Comparison of ENCODE assay signal across 9 cellular contexts in genomic region chr10:27746364-27747095, GRCh38. TPM values are rescaled to one million over a fixed set of nuclear protein-coding genes. Genes with fewer than 3 reads are reported as not detected.
DNase-seq lines count a peak whose midpoint lies in the region; ATAC-seq and TF ChIP-seq lines count a peak whose summit lies in the region.
"Had no signal": no experiment of that assay in that cellular context is flagged by ENCODE, and none has a peak within 500 bp of the region (broad histone marks: within the 10 kb centered on the region; RNA-seq: fewer than 3 reads in every experiment).

No MANE protein-coding gene starts in this region.

- TF ChIP-seq POLR2A in stomach (IDR thresholded peaks at IDR 0.05): no peak

- peak; percentile 57 for DNase-seq in activated CD4-positive, alpha-beta T cell treated with anti-CD3 and anti-CD28 coated beads for 36 hours
- DNase-seq in activated CD4-positive, alpha-beta T cell treated with anti-CD3 and anti-CD28 coated beads, Interleukin-2, amount 50 U/mL, for 1 hour: no peak
- DNase-seq in left kidney (ENCODE audit: low read depth, low spot score): peak; percentile 21
- DNase-seq in stomach: no peak
- DNase-seq in NCI-H748 (lab: John Stamatoyannopoulos, UW; ENCODE audit: unreplicated experiment): no peak
- no peak for DNase-seq in SW 1271 (lab: John Stamatoyannopoulos, UW)
- DNase-seq in DMS79 treated with DMSO at 0.1 percent for 48 hours (lab: John Stamatoyannopoulos, UW): no peak

- no peak overlapping the region for H3K27ac Mint-ChIP-seq in activated CD4-positive, alpha-beta T cell treated with anti-CD3 and anti-CD28 coated beads for 36 hours
- H3K27ac Mint-ChIP-seq in activated naive CD4-positive, alpha-beta T cell treated with anti-CD3 and anti-CD28 coated beads, Interleukin-2, amount 50 U/mL, for 24 hours: no peak overlapping the region

- no peak for ATAC-seq in activated CD4-positive, alpha-beta T cell treated with anti-CD3 and anti-CD28 coated beads for 36 hours

- peak overlapping the region; percentile 60 to 77 (median 72) for H3K4me3 ChIP-seq in stomach

- POLR2A ChIA-PET in activated CD4-positive, alpha-beta T cell treated with anti-CD3 and anti-CD28 coated beads for 36 hours (lab: Charles Lee): no interaction called here

- H3K27ac ChIP-seq in stomach: peak overlapping the region in 1 of 5 donors; percentile 93
- H3K27ac ChIP-seq: 22Rv1 had no signal

- H3K27me3 ChIP-seq in stomach: peaks cover 0 to 100% (median 61%) of the 10 kb centered on the region in 3 donors

- peaks cover 54% of the 10 kb centered on the region for H3K27me3 Mint-ChIP-seq in activated CD4-positive, alpha-beta T cell treated with anti-CD3 and anti-CD28 coated beads for 36 hours
- peaks cover 45% of the 10 kb centered on the region for H3K27me3 Mint-ChIP-seq in activated naive CD4-positive, alpha-beta T cell treated with anti-CD3 and anti-CD28 coated beads, Interleukin-2, amount 50 U/mL, for 24 hours

- 7 to 15% (median 9%) methylated on average over 25 of the region's 25 CpGs for WGBS in stomach, 5 donors

- H3K4me1 Mint-ChIP-seq in activated CD4-positive, alpha-beta T cell treated with anti-CD3 and anti-CD28 coated beads for 36 hours: peaks cover 32% of the 10 kb centered on the region
- H3K4me1 Mint-ChIP-seq in activated naive CD4-positive, alpha-beta T cell treated with anti-CD3 and anti-CD28 coated beads, Interleukin-2, amount 50 U/mL, for 24 hours: peaks cover 30% of the 10 kb centered on the region

- CTCF ChIA-PET in activated CD4-positive, alpha-beta T cell treated with anti-CD3 and anti-CD28 coated beads for 36 hours (lab: Charles Lee): interaction anchor here (0.7 to 1.3 kb wide), 9 partner anchors 9 to 667 kb away, joined by 3 to 6 read pairs (median 4); no protein-coding TSS in a partner anchor

- peaks cover 46 to 56% (median 51%) of the 10 kb centered on the region in 4 donors for H3K4me1 ChIP-seq in stomach

- no peak for TF ChIP-seq EP300 in stomach (IDR thresholded peaks at IDR 0.05)

- H3K9me3 ChIP-seq in stomach: no peaks in the 10 kb centered on the region

- H3K9me3 Mint-ChIP-seq in activated CD4-positive, alpha-beta T cell treated with anti-CD3 and anti-CD28 coated beads for 36 hours (ENCODE audit: low read depth): no peaks in the 10 kb centered on the region
- no peaks in the 10 kb centered on the region for H3K9me3 Mint-ChIP-seq in activated naive CD4-positive, alpha-beta T cell treated with anti-CD3 and anti-CD28 coated beads, Interleukin-2, amount 50 U/mL, for 24 hours

- intact Hi-C loops in activated CD4-positive, alpha-beta T cell treated with anti-CD3 and anti-CD28 coated beads for 36 hours (cut with DNase I, micrococcal nuclease): no loop called here
- intact Hi-C loops in stomach (cut with DNase I; ENCODE audit: low total_unique reads): no loop called here

- no peak for TF ChIP-seq CTCF in stomach (IDR thresholded peaks at IDR 0.05)

- peak overlapping the region; percentile 19 for H3K4me3 Mint-ChIP-seq in activated CD4-positive, alpha-beta T cell treated with anti-CD3 and anti-CD28 coated beads for 36 hours
- H3K4me3 Mint-ChIP-seq in activated naive CD4-positive, alpha-beta T cell treated with anti-CD3 and anti-CD28 coated beads, Interleukin-2, amount 50 U/mL, for 24 hours: peak overlapping the region; percentile 54

- peaks cover 1% of the 10 kb centered on the region for H3K36me3 Mint-ChIP-seq in activated CD4-positive, alpha-beta T cell treated with anti-CD3 and anti-CD28 coated beads for 36 hours (ENCODE audit: low read depth)
- H3K36me3 Mint-ChIP-seq in activated naive CD4-positive, alpha-beta T cell treated with anti-CD3 and anti-CD28 coated beads, Interleukin-2, amount 50 U/mL, for 24 hours: peaks cover 2% of the 10 kb centered on the region

- H3K36me3 ChIP-seq in stomach: no peaks in the 10 kb centered on the region

RNA-seq across cellular contexts. Expression of gene MKX, which starts 0.9 kb away (rescaled TPM):
- under 1 TPM; 0.49 to 0.53 TPM for total RNA-seq in activated CD4-positive, alpha-beta T cell treated with anti-CD3 and anti-CD28 coated beads for 36 hours
- 10 to 100 TPM in 2 of 5 donors, 1 to 10 TPM in 2, not detected in 1; 1.6 to 24.1 (median 12.2) TPM for total RNA-seq in stomach
- polyA plus RNA-seq in stomach: under 1 TPM in 2 of 3 donors, not detected in 1; 0.06 to 0.33 TPM

Comparison
In these comparisons a context has a peak if more than half of its experiments do, and no peak if none do; other contexts are left out.
1. DNase-seq: peak in activated CD4-positive, alpha-beta T cell treated with anti-CD3 and anti-CD28 coated beads for 36 hours (single experiment) and left kidney (single experiment); none in activated CD4-positive, alpha-beta T cell treated with anti-CD3 and anti-CD28 coated beads, Interleukin-2, amount 50 U/mL, for 1 hour (single experiment), stomach (single experiment), NCI-H748 (single experiment), SW 1271 (0 of 2) and DMS79 treated with DMSO at 0.1 percent for 48 hours (single experiment).